Comparison of ENCODE assay signal across 20 cellular contexts in genomic region chr5:13640270-13640669, GRCh38.
DNase-seq lines count a peak whose midpoint lies in the region; ATAC-seq, FAIRE-seq and TF ChIP-seq lines count a peak whose summit lies in the region.
"Had no signal": no experiment of that assay in that cellular context is flagged by ENCODE, and none has a peak within 500 bp of the region (broad histone marks: within the 10 kb centered on the region; RNA-seq: fewer than 3 reads in every experiment).

No MANE protein-coding gene starts in this region.

- H3K27ac ChIP-seq in A549, result peak overlapping the region; percentile 53 to 61; a peak in 2 of 6 replicates

- no peaks in the 10 kb centered on the region for H3K9me3 ChIP-seq in A549

- no peak overlapping the region for H3K4me3 ChIP-seq in A549

- POLR2A ChIA-PET in A549 (lab: Yijun Ruan, JAX), result no interaction called here

- peak overlapping the region; percentile 41 for H3K4me2 ChIP-seq in A549

- 0 out of 6 replicates have a peak, but pooled peaks of 1 of the 2 experiments have one; percentile 23 for ATAC-seq in A549
- ATAC-seq in left lobe of liver, result peak; percentile 78
- ATAC-seq in GM21737 (IDR thresholded peaks at IDR 0.05; ENCODE audit: unreplicated experiment), result no peak
- ATAC-seq: Panc1, SK-N-SH treated with all-trans-retinoic acid at 6 μM for 48 hours had no signal

- peak; percentile 7 to 33 for DNase-seq in A549 (ENCODE audit: low read depth in 1 of 2, low spot score in 1 of 2)
- DNase-seq in HuH-7 (ENCODE audit: low spot score), result peak; percentile 40
- peak; percentile 54 for DNase-seq in glomerular visceral epithelial cell (ENCODE audit: extremely low spot score)
- DNase-seq in left lobe of liver (ENCODE audit: low spot score), result no peak
- no peak for DNase-seq in mesenteric fat pad (ENCODE audit: low spot score)
- no peak for DNase-seq in NCI-H2196 treated with DMSO at 0.1 percent for 48 hours (lab: John Stamatoyannopoulos, UW; ENCODE audit: unreplicated experiment)
- DNase-seq: DMS 273 treated with DMSO at 0.1 percent for 48 hours; DMS79 treated with DMSO at 0.1 percent for 48 hours; KBM-7; MM.1S; NCI-H1048; NCI-H1417 treated with DMSO at 0.1 percent for 48 hours; NCI-H187; NCI-H510A; NCI-H748 treated with DMSO at 0.1 percent for 48 hours; NK-92 treated with Interleukin-12 subunit alpha and Interleukin-12 subunit beta, amount 100 ng/mL, for 24 hours had no signal

- TF ChIP-seq POLR2A in A549 (IDR thresholded peaks at IDR 0.05; ENCODE audit: low read length), result no peak

- no peak for TF ChIP-seq EP300 in A549 (IDR thresholded peaks at IDR 0.05)

- CTCF ChIA-PET in A549 (lab: Yijun Ruan, JAX), result no interaction called here

- no peak for TF ChIP-seq RAD21 in A549 (conservative IDR thresholded peaks at IDR 0.05 in 1 of 2, IDR thresholded peaks at IDR 0.05 in 1 of 2)

- 2% methylated on average over 2 of the region's 2 CpGs for WGBS in A549 (ENCODE audit: missing lambda C conversion rate)

- H3K4me1 ChIP-seq in A549, result peaks cover 11% of the 10 kb centered on the region; the same call in 2 of the 3 replicates

- FAIRE-seq in A549 (lab: Jason Lieb, UNC), result no peak
- FAIRE-seq: H54 had no signal

- no peak for TF ChIP-seq CTCF in A549 (IDR thresholded peaks at IDR 0.05)

TF ChIP-seq in A549, 52 proteins besides CTCF, POLR2A, EP300 and RAD21:
- TF ChIP-seq ZFP36 (IDR thresholded peaks at IDR 0.05; ENCODE audit: borderline replicate concordance, partially characterized antibody), result no peak
- TF ChIP-seq CEBPB (IDR thresholded peaks at IDR 0.05), result peak in 1 of 2 experiments; percentile 71; a peak in 2 of 4 replicates

Comparison
In these comparisons a context has a peak if more than half of its experiments do, and no peak if none do; other contexts are left out.
1. DNase-seq: peak in A549 (2 of 2), HuH-7 (single experiment) and glomerular visceral epithelial cell (single experiment); none in left lobe of liver (single experiment), mesenteric fat pad (single experiment) and NCI-H2196 treated with DMSO at 0.1 percent for 48 hours (single experiment).